ENCODE assay signal across 26 cellular contexts in genomic region chr19:45101796-45102195, GRCh38. TPM values are rescaled to one million over a fixed set of nuclear protein-coding genes. Genes with fewer than 3 reads are reported as not detected.
DNase-seq lines count a peak whose midpoint lies in the region; ATAC-seq and TF ChIP-seq lines count a peak whose summit lies in the region.
"Had no signal": no experiment of that assay in that cellular context is flagged by ENCODE, and none has a peak within 500 bp of the region (broad histone marks: within the 10 kb centered on the region; RNA-seq: fewer than 3 reads in every experiment).

No MANE protein-coding gene starts in this region.

- no peak for TF ChIP-seq CTCF in HFFc6 (IDR thresholded peaks at IDR 0.05)
- TF ChIP-seq CTCF in gastroesophageal sphincter (IDR thresholded peaks at IDR 0.05): no peak

- H3K27ac ChIP-seq in BLaER1 (peak overlapping the region; percentile 80), trophoblast cell (ENCODE audit: low read depth, low read length) (no peak overlapping the region), gastroesophageal sphincter (no peak overlapping the region)
- H3K27ac ChIP-seq: left ventricle myocardium inferior had no signal

- no peak overlapping the region for H3K4me3 Mint-ChIP-seq in HFFc6
- H3K4me3 Mint-ChIP-seq in dendritic cell treated with granulocyte-macrophage colony-stimulating factor and Interleukin-4, amounts not matched to agents 40 ng/mL and 50 ng/mL, for 4 days: no peak overlapping the region
- H3K4me3 Mint-ChIP-seq: activated CD4-positive, alpha-beta memory T cell treated with anti-CD3 and anti-CD28 coated beads, Interleukin-2, amount 10 ng/mL, durations not matched to agents 7 days and 5 days; neural crest cell had no signal

- no peak overlapping the region for H2BK12ac ChIP-seq in trophoblast cell (ENCODE audit: low read length)

- H3K36me3 Mint-ChIP-seq in HFFc6 (ENCODE audit: low read depth): peaks cover 7% of the 10 kb centered on the region; the same call in 1 of the 2 replicates
- H3K36me3 Mint-ChIP-seq in dendritic cell treated with granulocyte-macrophage colony-stimulating factor and Interleukin-4, amounts not matched to agents 40 ng/mL and 50 ng/mL, for 4 days (ENCODE audit: low read depth): peaks cover 25% of the 10 kb centered on the region

- intact Hi-C loops in dendritic cell treated with granulocyte-macrophage colony-stimulating factor and Interleukin-4, amounts not matched to agents 40 ng/mL and 50 ng/mL, for 4 days (cut with micrococcal nuclease): no loop called here

- TF ChIP-seq POLR2A in gastroesophageal sphincter (IDR thresholded peaks at IDR 0.05): no peak

- peaks cover 23% of the 10 kb centered on the region for H3K79me2 ChIP-seq in trophoblast cell (ENCODE audit: control insufficient read depth, insufficient read depth, low read length, poor library complexity)

- no peak overlapping the region for H4K8ac ChIP-seq in trophoblast cell (ENCODE audit: low read depth, low read length)

- H2BK5ac ChIP-seq in trophoblast cell (ENCODE audit: low read depth, low read length, poor library complexity): no peak overlapping the region

- H3K4me1 ChIP-seq in BLaER1 (peaks cover 100% of the 10 kb centered on the region), trophoblast cell (ENCODE audit: control insufficient read depth in 1 of 2, insufficient read depth in 2 of 2, low read length in 2 of 2) (peaks cover 20 to 25% of the 10 kb centered on the region in 2 experiments), gastroesophageal sphincter (peaks cover 0 to 76% (median 35%) of the 10 kb centered on the region in 3 donors)

- H3K4me3 ChIP-seq in BLaER1 (no peak overlapping the region), trophoblast cell (ENCODE audit: low read depth, low read length) (no peak overlapping the region), gastroesophageal sphincter (no peak overlapping the region)
- H3K4me3 ChIP-seq: left ventricle myocardium inferior, transverse colon had no signal

- H3K23ac ChIP-seq in trophoblast cell (ENCODE audit: low read length): no peak overlapping the region

- no peak overlapping the region for H2AFZ ChIP-seq in trophoblast cell (ENCODE audit: insufficient read depth, low read length, poor library complexity)

- H3K4me2 ChIP-seq in BLaER1 (peak overlapping the region; percentile 93), trophoblast cell (ENCODE audit: low read length) (no peak overlapping the region)

- peaks cover 43% of the 10 kb centered on the region for H3K4me1 Mint-ChIP-seq in HFFc6 (ENCODE audit: low read depth)
- peaks cover 80% of the 10 kb centered on the region for H3K4me1 Mint-ChIP-seq in dendritic cell treated with granulocyte-macrophage colony-stimulating factor and Interleukin-4, amounts not matched to agents 40 ng/mL and 50 ng/mL, for 4 days (ENCODE audit: low read depth)

- no CpG with 5 or more reads among the region's 8 CpGs for WGBS in trophoblast cell (ENCODE audit: extremely low coverage, insufficient coverage, insufficient read length)
- WGBS in gastroesophageal sphincter (ENCODE audit: low coverage in 1 of 2), 2 donors: 70 to 90% methylated on average over 4 of the region's 8 CpGs

- peak overlapping the region; percentile 13 for H3K4ac ChIP-seq in trophoblast cell (ENCODE audit: low read depth, low read length)

- H3K9ac ChIP-seq in BLaER1 (0 out of 2 replicates have a peak overlapping the region, but pooled peaks have one; percentile 11), trophoblast cell (ENCODE audit: low read length) (no peak overlapping the region)

- H3K79me1 ChIP-seq in trophoblast cell (ENCODE audit: low read length): no peaks in the 10 kb centered on the region

- no peak overlapping the region for H4K12ac ChIP-seq in trophoblast cell (ENCODE audit: low read depth, low read length)

- no peak overlapping the region for H3K14ac ChIP-seq in trophoblast cell (ENCODE audit: low read length)

- H4K91ac ChIP-seq in trophoblast cell (ENCODE audit: low read depth, low read length): no peak overlapping the region

- peaks cover 20% of the 10 kb centered on the region for H3K36me3 ChIP-seq in BLaER1
- peaks cover 0 to 5% of the 10 kb centered on the region in 2 experiments for H3K36me3 ChIP-seq in trophoblast cell (ENCODE audit: control insufficient read depth in 1 of 2, insufficient read depth in 2 of 2, low read length in 2 of 2)
- H3K36me3 ChIP-seq in gastroesophageal sphincter: no peaks in the 10 kb centered on the region
- H3K36me3 ChIP-seq: left ventricle myocardium inferior, transverse colon had no signal

- no peak overlapping the region for H2AK5ac ChIP-seq in trophoblast cell (ENCODE audit: low read length)

- H2BK120ac ChIP-seq in trophoblast cell (ENCODE audit: insufficient read depth, low read length, poor library complexity): no peak overlapping the region

- peaks cover 81% of the 10 kb centered on the region for H4K20me1 ChIP-seq in BLaER1

- DNase-seq in HFFc6: no peak
- no peak for DNase-seq in trophoblast cell
- no peak for DNase-seq in G401 (ENCODE audit: low spot score)
- DNase-seq in hepatic stellate cell (ENCODE audit: low spot score): no peak
- no peak for DNase-seq in amniotic stem cell (lab: John Stamatoyannopoulos, UW)
- DNase-seq: ACHN; activated CD4-positive, alpha-beta memory T cell treated with anti-CD3 and anti-CD28 coated beads, Interleukin-2, amount 10 ng/mL, durations not matched to agents 7 days and 5 days; activated effector memory CD4-positive, alpha-beta T cell treated with Interleukin-2 at 50 U/mL for 16 hours; effector memory CD4-positive, alpha-beta T cell; foreskin fibroblast; IMR-90; left ventricle myocardium inferior; NCI-H1105; NCI-H2029 treated with DMSO at 0.1 percent for 48 hours; NCI-H345; NCI-H748 treated with DMSO at 0.1 percent for 48 hours; OCI-M1; posterior cingulate gyrus; Right ventricle myocardium superior; transverse colon had no signal

- no peak for TF ChIP-seq EP300 in gastroesophageal sphincter (IDR thresholded peaks at IDR 0.05)

- no peaks in the 10 kb centered on the region for H3K27me3 Mint-ChIP-seq in HFFc6 (ENCODE audit: insufficient read depth)
- H3K27me3 Mint-ChIP-seq in dendritic cell treated with granulocyte-macrophage colony-stimulating factor and Interleukin-4, amounts not matched to agents 40 ng/mL and 50 ng/mL, for 4 days: no peaks in the 10 kb centered on the region
- H3K27me3 Mint-ChIP-seq: activated CD4-positive, alpha-beta memory T cell treated with anti-CD3 and anti-CD28 coated beads, Interleukin-2, amount 10 ng/mL, durations not matched to agents 7 days and 5 days had no signal

- peak overlapping the region; percentile 92; the same call in 1 of the 2 replicates for H3K27ac Mint-ChIP-seq in HFFc6
- H3K27ac Mint-ChIP-seq in dendritic cell treated with granulocyte-macrophage colony-stimulating factor and Interleukin-4, amounts not matched to agents 40 ng/mL and 50 ng/mL, for 4 days: peak overlapping the region; percentile 50
- H3K27ac Mint-ChIP-seq: activated CD4-positive, alpha-beta memory T cell treated with anti-CD3 and anti-CD28 coated beads, Interleukin-2, amount 10 ng/mL, durations not matched to agents 7 days and 5 days had no signal

- in situ Hi-C loops in G401 (cut with HindIII; ENCODE audit: low sequenced_read_pairs): no loop called here

- H3K27me3 ChIP-seq in BLaER1 (no peaks in the 10 kb centered on the region), trophoblast cell (ENCODE audit: insufficient read depth, low read length) (no peaks in the 10 kb centered on the region), gastroesophageal sphincter (no peaks in the 10 kb centered on the region)
- H3K27me3 ChIP-seq: transverse colon had no signal

- no peak overlapping the region for H3K18ac ChIP-seq in trophoblast cell (ENCODE audit: low read length)

- H3K9me3 Mint-ChIP-seq in HFFc6: no peaks in the 10 kb centered on the region
- no peaks in the 10 kb centered on the region for H3K9me3 Mint-ChIP-seq in dendritic cell treated with granulocyte-macrophage colony-stimulating factor and Interleukin-4, amounts not matched to agents 40 ng/mL and 50 ng/mL, for 4 days
- H3K9me3 Mint-ChIP-seq: activated CD4-positive, alpha-beta memory T cell treated with anti-CD3 and anti-CD28 coated beads, Interleukin-2, amount 10 ng/mL, durations not matched to agents 7 days and 5 days; neural crest cell had no signal

- no peak for ATAC-seq in gastroesophageal sphincter
- ATAC-seq: HCT116, sciatic nerve had no signal

- H3K9me3 ChIP-seq in BLaER1: no peaks in the 10 kb centered on the region
- no peaks in the 10 kb centered on the region for H3K9me3 ChIP-seq in trophoblast cell (ENCODE audit: insufficient read depth, low read depth, low read length)
- no peaks in the 10 kb centered on the region for H3K9me3 ChIP-seq in gastroesophageal sphincter
- H3K9me3 ChIP-seq: left ventricle myocardium inferior, transverse colon had no signal

RNA-seq across cellular contexts. Expression of gene PPP1R37, which starts 8.8 kb away (rescaled TPM):
- total RNA-seq in HFFc6 (2021; fragmentation: NEBNext Ultra II Directional; extraction: Animal tissue kit (Norgen Biotek cat#: 25700)): 10 to 100 TPM; 20.4 to 27.4 (median 21.6) TPM
- polyA plus RNA-seq in trophoblast cell (2013): 12.8 and 12.9 TPM in 2 replicates
- 28.6 and 42.6 TPM in 2 replicates for total RNA-seq in G401 (2014; rRNA removed; shearing (Covaris generic))
- 10 to 100 TPM; 22.6 to 51.4 (median 24.6) TPM for total RNA-seq in gastroesophageal sphincter

RNA-seq across cellular contexts. Expression of gene GEMIN7, which starts 22.7 kb away (rescaled TPM):
- total RNA-seq in HFFc6 (2021; fragmentation: NEBNext Ultra II Directional; extraction: Animal tissue kit (Norgen Biotek cat#: 25700)): 10 to 100 TPM; 34.3 to 43.4 (median 39.0) TPM
- polyA plus RNA-seq in trophoblast cell (2013): 18.4 and 19.0 TPM in 2 replicates
- 93.1 and 100 TPM in 2 replicates for total RNA-seq in G401 (2014; rRNA removed; shearing (Covaris generic))
- 10 to 100 TPM in 3 of 4 donors, 1 to 10 TPM in 1; 6.4 to 17.6 (median 14.8) TPM for total RNA-seq in gastroesophageal sphincter

RNA-seq across cellular contexts. Expression of gene ZNF296, which starts 25.5 kb away (rescaled TPM):
- total RNA-seq in HFFc6 (2021; fragmentation: NEBNext Ultra II Directional; extraction: Animal tissue kit (Norgen Biotek cat#: 25700)): under 1 TPM; 0.57 to 0.87 (median 0.65) TPM
- polyA plus RNA-seq in trophoblast cell (2013): 0.62 and 0.67 TPM in 2 replicates
- total RNA-seq in G401 (2014; rRNA removed; shearing (Covaris generic)): not detected in 2 replicates
- under 1 TPM in 1 of 4 donors, not detected in 3; 0.50 TPM for total RNA-seq in gastroesophageal sphincter
- total RNA-seq: IMR-90, left ventricle myocardium inferior had no signal

RNA-seq across cellular contexts. Expression of gene NKPD1, which starts 59.0 kb away (rescaled TPM):
- under 1 TPM in 5 of 6 experiments, not detected in 1; 0.07 to 0.17 (median 0.07) TPM for total RNA-seq in HFFc6 (2021; fragmentation: NEBNext Ultra II Directional; extraction: Animal tissue kit (Norgen Biotek cat#: 25700))
- 0.10 TPM in 2 replicates for polyA plus RNA-seq in trophoblast cell (2013)
- 0.31 TPM in 1 of 2 replicates, not detected in the other for total RNA-seq in G401 (2014; rRNA removed; shearing (Covaris generic))
- total RNA-seq in gastroesophageal sphincter: under 1 TPM in 2 of 4 donors, not detected in 2; 0.16 to 0.39 TPM
- total RNA-seq: Right ventricle myocardium superior, sciatic nerve had no signal
